In the genomic region with DNA sequence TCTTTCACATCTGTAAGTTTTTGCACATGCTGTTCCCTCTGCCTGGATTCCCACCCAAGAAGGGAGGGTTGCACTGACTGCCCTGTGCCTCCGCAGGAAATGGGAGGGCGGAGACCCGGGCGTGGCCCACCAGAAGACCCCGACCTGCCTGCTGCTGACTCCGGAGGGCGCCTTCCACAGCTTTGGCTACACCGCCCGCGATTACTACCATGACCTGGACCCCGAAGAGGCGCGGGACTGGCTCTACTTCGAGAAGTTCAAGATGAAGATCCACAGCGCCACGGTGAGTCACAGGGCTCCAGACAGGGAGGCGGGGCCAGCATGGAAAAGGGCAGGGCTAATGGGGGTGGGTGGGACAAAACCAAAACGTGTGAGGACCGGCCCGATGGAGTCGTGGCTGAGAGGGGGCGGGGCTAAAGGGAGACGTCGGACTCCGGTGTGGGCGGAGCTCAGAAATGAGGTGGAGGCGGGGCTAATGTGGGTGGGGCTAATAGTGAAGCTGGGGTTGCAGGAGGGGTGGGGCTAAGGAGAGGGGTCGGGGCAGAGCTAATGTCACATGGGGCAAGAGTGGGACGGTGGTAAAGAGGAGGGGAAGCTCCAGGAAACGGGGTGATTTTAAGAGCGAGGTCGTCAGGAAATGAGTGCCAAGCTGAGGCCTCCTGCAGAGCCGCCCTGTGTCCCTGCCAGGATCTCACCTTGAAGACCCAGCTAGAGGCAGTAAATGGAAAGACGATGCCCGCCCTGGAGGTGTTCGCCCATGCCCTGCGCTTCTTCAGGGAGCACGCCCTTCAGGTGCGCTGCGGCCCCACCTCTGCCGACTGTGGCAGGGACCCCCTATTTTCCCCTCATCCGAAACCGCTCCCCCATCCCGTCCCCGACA, we compare ENCODE assay signal across 8 cellular contexts. TPM values are rescaled to one million over a fixed set of nuclear protein-coding genes. Genes with fewer than 3 reads are reported as not detected.
DNase-seq lines count a peak whose midpoint lies in the region; ATAC-seq and TF ChIP-seq lines count a peak whose summit lies in the region.

No MANE protein-coding gene starts in this region.

- H3K36me3 Mint-ChIP-seq in activated T-helper 17 cell treated with anti-CD3 and anti-CD28 coated beads, Interleukin-2, amount 50 U/mL, for 72 hours (ENCODE audit: low read depth) = no peaks in the 10 kb centered on the region

- TF ChIP-seq CTCF in PC-3 (conservative IDR thresholded peaks at IDR 0.05; ENCODE audit: low read depth, low read length) = no peak

- H3K4me3 Mint-ChIP-seq in activated T-helper 17 cell treated with anti-CD3 and anti-CD28 coated beads, Interleukin-2, amount 50 U/mL, for 72 hours = peak overlapping the region; percentile 43

- ATAC-seq in PC-3 (no peak), left cardiac atrium (peak; percentile 69 to 76), HG03159 (IDR thresholded peaks at IDR 0.05; ENCODE audit: unreplicated experiment) (no peak)
- ATAC-seq in activated T-helper 17 cell treated with anti-CD3 and anti-CD28 coated beads, Interleukin-2, amount 50 U/mL, for 72 hours (replicated peaks) = peak; percentile 62

- intact Hi-C loops in PC-3 (cut with micrococcal nuclease) (no loop called here), left cardiac atrium (cut with DNase I) (no loop called here)

- H3K9me3 Mint-ChIP-seq in activated T-helper 17 cell treated with anti-CD3 and anti-CD28 coated beads, Interleukin-2, amount 50 U/mL, for 72 hours = no peaks in the 10 kb centered on the region

- H3K4me2 ChIP-seq in PC-3 (ENCODE audit: low read length) = no peak overlapping the region

- no peak overlapping the region for H3K27ac Mint-ChIP-seq in activated T-helper 17 cell treated with anti-CD3 and anti-CD28 coated beads, Interleukin-2, amount 50 U/mL, for 72 hours

- H3K27me3 ChIP-seq in PC-3 (ENCODE audit: low read length) = no peaks in the 10 kb centered on the region

- H3K9ac ChIP-seq in PC-3 (ENCODE audit: low read length) = no peak overlapping the region

- CTCF ChIA-PET in HEK293T (lab: Yijun Ruan, JAX) = interaction anchor here (1.1 kb wide), 3 partner anchors 10 to 34 kb away, joined by 3 to 5 read pairs (median 3); no protein-coding TSS in a partner anchor
- CTCF ChIA-PET in PC-3 (lab: Charles Lee) = no interaction called here

- no peaks in the 10 kb centered on the region for H3K27me3 Mint-ChIP-seq in activated T-helper 17 cell treated with anti-CD3 and anti-CD28 coated beads, Interleukin-2, amount 50 U/mL, for 72 hours

- H3K4me1 ChIP-seq in PC-3 (ENCODE audit: insufficient read depth, low read length) = no peaks in the 10 kb centered on the region

- no TSS peak for BruUV-seq in PC-3 (replicated peaks; lab: Mats Ljungman, UMichigan)

- DNase-seq in HEK293T (ENCODE audit: extremely low spot score) (peak; percentile 98), PC-3 (peak; percentile 15), left cardiac atrium (peak; percentile 79), NCI-H226 (no peak), Ammon's horn (ENCODE audit: low spot score) (no peak)
- peak; percentile 66 to 70 for DNase-seq in stimulated activated CD4-positive, alpha-beta T cell treated with anti-CD3 and anti-CD28 coated beads, Interleukin-15, amount 100 ng/mL, for 48 hours (ENCODE audit: low read depth in 2 of 2)

- H3K4me1 Mint-ChIP-seq in activated T-helper 17 cell treated with anti-CD3 and anti-CD28 coated beads, Interleukin-2, amount 50 U/mL, for 72 hours = no peaks in the 10 kb centered on the region

- no peak overlapping the region for H3K4me3 ChIP-seq in PC-3 (ENCODE audit: low read length)

- no peak overlapping the region for H3K27ac ChIP-seq in PC-3 (ENCODE audit: low read length)

- no peak overlapping the region for H2AFZ ChIP-seq in PC-3 (ENCODE audit: low read length)

- no peaks in the 10 kb centered on the region for H3K9me2 ChIP-seq in PC-3 (replicated peaks; ENCODE audit: low read length)

- no peaks in the 10 kb centered on the region for H3K9me3 ChIP-seq in PC-3 (ENCODE audit: low read length)

- H3F3A ChIP-seq in PC-3 (ENCODE audit: low read length, unreplicated experiment) = no peaks in the 10 kb centered on the region

- H4K20me1 ChIP-seq in PC-3 (ENCODE audit: low read length) = no peaks in the 10 kb centered on the region

- POLR2A ChIA-PET in HEK293T (lab: Yijun Ruan, JAX) = interaction anchor here (0.7 to 4.5 kb wide), 4 partner anchors 18 to 41 kb away, joined by 3 to 41 read pairs (median 5); partner anchors contain the start of genes ADISSP and CENPB
- POLR2A ChIA-PET in PC-3 (lab: Charles Lee; ENCODE audit: unreplicated experiment) = interaction anchor here (0.6 kb wide), 1 partner anchor 89 kb away, joined by 4 read pairs; no protein-coding TSS in a partner anchor

- no peaks in the 10 kb centered on the region for H3K79me2 ChIP-seq in PC-3 (ENCODE audit: low read length)

- no peaks in the 10 kb centered on the region for H3K36me3 ChIP-seq in PC-3 (ENCODE audit: low read depth, low read length)

TF ChIP-seq in HEK293T, 16 proteins besides CTCF, POLR2A, EP300 and RAD21:
- TF ChIP-seq NFRKB (IDR thresholded peaks at IDR 0.05) = no peak
- peak; percentile 65 for TF ChIP-seq L3MBTL2 (conservative IDR thresholded peaks at IDR 0.05)
- no peak for TF ChIP-seq SUZ12 (IDR thresholded peaks at IDR 0.05)

RNA-seq across cellular contexts. Expression of gene HSPA12B, which starts 12.6 kb away (rescaled TPM):
- total RNA-seq in PC-3 (2014; rRNA removed) (not detected in 2 replicates), left cardiac atrium (10 to 100 TPM; 15.7 to 19.3 TPM)
- total RNA-seq in activated T-helper 17 cell treated with anti-CD3 and anti-CD28 coated beads, Interleukin-2, amount 50 U/mL, for 72 hours = not detected

RNA-seq across cellular contexts. Expression of gene ADISSP, which starts 22.5 kb away (rescaled TPM):
- total RNA-seq in PC-3 (2014; rRNA removed) = 244 and 307 TPM in 2 replicates
- 10 to 100 TPM; 40.7 to 66.0 TPM for total RNA-seq in activated T-helper 17 cell treated with anti-CD3 and anti-CD28 coated beads, Interleukin-2, amount 50 U/mL, for 72 hours
- total RNA-seq in left cardiac atrium = 10 to 100 TPM; 17.2 to 23.2 TPM

RNA-seq across cellular contexts. Expression of gene SIGLEC1, which starts 32.6 kb away (rescaled TPM):
- total RNA-seq in PC-3 (2014; rRNA removed) = not detected in 2 replicates
- total RNA-seq in activated T-helper 17 cell treated with anti-CD3 and anti-CD28 coated beads, Interleukin-2, amount 50 U/mL, for 72 hours = not detected
- 10 to 100 TPM; 12.4 to 23.9 TPM for total RNA-seq in left cardiac atrium

RNA-seq across cellular contexts. Expression of gene SPEF1, which starts 36.2 kb away (rescaled TPM):
- total RNA-seq in PC-3 (2014; rRNA removed) (2.0 and 2.6 TPM in 2 replicates), left cardiac atrium (not detected)
- under 1 TPM; 0.24 TPM for total RNA-seq in activated T-helper 17 cell treated with anti-CD3 and anti-CD28 coated beads, Interleukin-2, amount 50 U/mL, for 72 hours

RNA-seq across cellular contexts. Expression of gene CENPB, which starts 41.5 kb away (rescaled TPM):
- total RNA-seq in PC-3 (2014; rRNA removed) (213 and 276 TPM in 2 replicates), left cardiac atrium (10 to 100 TPM; 70.8 to 93.6 TPM)
- 10 to 100 TPM; 42.3 to 82.1 TPM for total RNA-seq in activated T-helper 17 cell treated with anti-CD3 and anti-CD28 coated beads, Interleukin-2, amount 50 U/mL, for 72 hours

Comparison
In these comparisons a context has a peak if more than half of its experiments do, and no peak if none do; other contexts are left out.
1. DNase-seq: peak in HEK293T (single experiment), PC-3 (single experiment), left cardiac atrium (single experiment) and stimulated activated CD4-positive, alpha-beta T cell treated with anti-CD3 and anti-CD28 coated beads, Interleukin-15, amount 100 ng/mL, for 48 hours (2 of 2); none in NCI-H226 (single experiment) and Ammon's horn (single experiment).
2. ATAC-seq: peak in activated T-helper 17 cell treated with anti-CD3 and anti-CD28 coated beads, Interleukin-2, amount 50 U/mL, for 72 hours (single experiment) and left cardiac atrium (2 of 2); none in PC-3 (single experiment) and HG03159 (single experiment).
3. RNA of gene HSPA12B, which starts 12.6 kb away (total RNA-seq): 15.7 to 19.3 TPM in left cardiac atrium; not detected in PC-3 and not detected in activated T-helper 17 cell treated with anti-CD3 and anti-CD28 coated beads, Interleukin-2, amount 50 U/mL, for 72 hours; every median in the first group is over 10 times any median in the second.
4. RNA of gene SIGLEC1, which starts 32.6 kb away (total RNA-seq): 12.4 to 23.9 TPM in left cardiac atrium; not detected in PC-3 and not detected in activated T-helper 17 cell treated with anti-CD3 and anti-CD28 coated beads, Interleukin-2, amount 50 U/mL, for 72 hours; every median in the first group is over 10 times any median in the second.